1 cellular context compared by ENCODE assay signal in genomic region chr19:49869009-49869483, GRCh38.
A peak's percentile ranks its signal among the peaks of the same experiment; 100 is the strongest.
TF ChIP-seq lines count a peak whose summit lies in the region.

No MANE protein-coding gene starts in this region.

TF ChIP-seq in HepG2, 621 proteins besides CTCF, POLR2A, EP300 and RAD21 (continued from another document):
- TF ChIP-seq HMG20B (CRISPR knock-in tag; conservative IDR thresholded peaks at IDR 0.05) (no peak), SRSF4 (IDR thresholded peaks at IDR 0.05; ENCODE audit: low read depth, low read length, poor library complexity, severe bottlenecking) (no peak), WIZ (CRISPR knock-in tag; IDR thresholded peaks at IDR 0.05) (no peak), RXRB (CRISPR knock-in tag; IDR thresholded peaks at IDR 0.05; ENCODE audit: borderline replicate concordance) (no peak), AGO1 (IDR thresholded peaks at IDR 0.05; ENCODE audit: low read depth, low read length, poor library complexity, severe bottlenecking) (peak; percentile 88), DNMT3B (CRISPR knock-in tag; conservative IDR thresholded peaks at IDR 0.05) (no peak), ZNF552 (CRISPR knock-in tag; IDR thresholded peaks at IDR 0.05; ENCODE audit: borderline replicate concordance) (no peak), AGO2 (optimal IDR thresholded peaks at IDR 0.05; ENCODE audit: low read depth, low read length) (peak; percentile 69), PAX8 (CRISPR knock-in tag; IDR thresholded peaks at IDR 0.05; ENCODE audit: borderline replicate concordance) (no peak), ERF (CRISPR knock-in tag; IDR thresholded peaks at IDR 0.05) (0 out of 2 replicates have a peak, but pooled peaks have one; percentile 8), ZNF546 (CRISPR knock-in tag; conservative IDR thresholded peaks at IDR 0.05) (no peak), HMGA1 (CRISPR knock-in tag; conservative IDR thresholded peaks at IDR 0.05) (no peak), ZNF230 (CRISPR knock-in tag; IDR thresholded peaks at IDR 0.05) (no peak), NPAS2 (CRISPR knock-in tag; IDR thresholded peaks at IDR 0.05; ENCODE audit: borderline replicate concordance) (no peak), CCDC6 (CRISPR knock-in tag; IDR thresholded peaks at IDR 0.05) (no peak), ZFP91 (CRISPR knock-in tag; IDR thresholded peaks at IDR 0.05; ENCODE audit: borderline replicate concordance) (peak; percentile 100), KDM3A (CRISPR knock-in tag; IDR thresholded peaks at IDR 0.05; ENCODE audit: low read depth) (no peak), ELF3 (CRISPR knock-in tag; IDR thresholded peaks at IDR 0.05) (no peak), PRDM10 (CRISPR knock-in tag; IDR thresholded peaks at IDR 0.05; ENCODE audit: low read depth) (peak; percentile 87), SUZ12 (IDR thresholded peaks at IDR 0.05; ENCODE audit: low read depth, low read length) (no peak), BHLHE40 (IDR thresholded peaks at IDR 0.05; ENCODE audit: low read length) (no peak), ZNF251 (CRISPR knock-in tag; IDR thresholded peaks at IDR 0.05) (no peak), PAWR (CRISPR knock-in tag; IDR thresholded peaks at IDR 0.05; ENCODE audit: borderline replicate concordance) (no peak), FOXK1 (CRISPR knock-in tag; IDR thresholded peaks at IDR 0.05; ENCODE audit: borderline replicate concordance, low read depth) (no peak), EZH2 (conservative IDR thresholded peaks at IDR 0.05; ENCODE audit: low read depth, low read length) (no peak), SP4 (CRISPR knock-in tag; IDR thresholded peaks at IDR 0.05) (no peak; the same call in 1 of the 2 replicates), PCBP1 (IDR thresholded peaks at IDR 0.05; ENCODE audit: borderline replicate concordance, low read depth, low read length) (0 out of 2 replicates have a peak, but pooled peaks have one; percentile 23), HOXA7 (CRISPR knock-in tag; IDR thresholded peaks at IDR 0.05) (no peak), CREM (IDR thresholded peaks at IDR 0.05) (no peak), CREM (CRISPR knock-in tag; IDR thresholded peaks at IDR 0.05) (no peak), ZNF124 (CRISPR knock-in tag; IDR thresholded peaks at IDR 0.05) (no peak), ZMYM2 (CRISPR knock-in tag; IDR thresholded peaks at IDR 0.05) (no peak), ZFX (CRISPR knock-in tag; IDR thresholded peaks at IDR 0.05; ENCODE audit: low read depth) (no peak), SMARCE1 (IDR thresholded peaks at IDR 0.05; ENCODE audit: borderline replicate concordance) (no peak), ZNF513 (CRISPR knock-in tag; conservative IDR thresholded peaks at IDR 0.05) (no peak), PITX1 (CRISPR knock-in tag; IDR thresholded peaks at IDR 0.05) (no peak), SP5 (CRISPR knock-in tag; IDR thresholded peaks at IDR 0.05; ENCODE audit: borderline replicate concordance, low read depth) (no peak)
- TF ChIP-seq, protein P1, sequence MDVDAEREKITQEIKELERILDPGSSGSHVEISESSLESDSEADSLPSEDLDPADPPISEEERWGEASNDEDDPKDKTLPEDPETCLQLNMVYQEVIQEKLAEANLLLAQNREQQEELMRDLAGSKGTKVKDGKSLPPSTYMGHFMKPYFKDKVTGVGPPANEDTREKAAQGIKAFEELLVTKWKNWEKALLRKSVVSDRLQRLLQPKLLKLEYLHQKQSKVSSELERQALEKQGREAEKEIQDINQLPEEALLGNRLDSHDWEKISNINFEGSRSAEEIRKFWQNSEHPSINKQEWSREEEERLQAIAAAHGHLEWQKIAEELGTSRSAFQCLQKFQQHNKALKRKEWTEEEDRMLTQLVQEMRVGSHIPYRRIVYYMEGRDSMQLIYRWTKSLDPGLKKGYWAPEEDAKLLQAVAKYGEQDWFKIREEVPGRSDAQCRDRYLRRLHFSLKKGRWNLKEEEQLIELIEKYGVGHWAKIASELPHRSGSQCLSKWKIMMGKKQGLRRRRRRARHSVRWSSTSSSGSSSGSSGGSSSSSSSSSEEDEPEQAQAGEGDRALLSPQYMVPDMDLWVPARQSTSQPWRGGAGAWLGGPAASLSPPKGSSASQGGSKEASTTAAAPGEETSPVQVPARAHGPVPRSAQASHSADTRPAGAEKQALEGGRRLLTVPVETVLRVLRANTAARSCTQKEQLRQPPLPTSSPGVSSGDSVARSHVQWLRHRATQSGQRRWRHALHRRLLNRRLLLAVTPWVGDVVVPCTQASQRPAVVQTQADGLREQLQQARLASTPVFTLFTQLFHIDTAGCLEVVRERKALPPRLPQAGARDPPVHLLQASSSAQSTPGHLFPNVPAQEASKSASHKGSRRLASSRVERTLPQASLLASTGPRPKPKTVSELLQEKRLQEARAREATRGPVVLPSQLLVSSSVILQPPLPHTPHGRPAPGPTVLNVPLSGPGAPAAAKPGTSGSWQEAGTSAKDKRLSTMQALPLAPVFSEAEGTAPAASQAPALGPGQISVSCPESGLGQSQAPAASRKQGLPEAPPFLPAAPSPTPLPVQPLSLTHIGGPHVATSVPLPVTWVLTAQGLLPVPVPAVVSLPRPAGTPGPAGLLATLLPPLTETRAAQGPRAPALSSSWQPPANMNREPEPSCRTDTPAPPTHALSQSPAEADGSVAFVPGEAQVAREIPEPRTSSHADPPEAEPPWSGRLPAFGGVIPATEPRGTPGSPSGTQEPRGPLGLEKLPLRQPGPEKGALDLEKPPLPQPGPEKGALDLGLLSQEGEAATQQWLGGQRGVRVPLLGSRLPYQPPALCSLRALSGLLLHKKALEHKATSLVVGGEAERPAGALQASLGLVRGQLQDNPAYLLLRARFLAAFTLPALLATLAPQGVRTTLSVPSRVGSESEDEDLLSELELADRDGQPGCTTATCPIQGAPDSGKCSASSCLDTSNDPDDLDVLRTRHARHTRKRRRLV (CRISPR knock-in tag; IDR thresholded peaks at IDR 0.05): no peak
- TF ChIP-seq, protein P2, sequence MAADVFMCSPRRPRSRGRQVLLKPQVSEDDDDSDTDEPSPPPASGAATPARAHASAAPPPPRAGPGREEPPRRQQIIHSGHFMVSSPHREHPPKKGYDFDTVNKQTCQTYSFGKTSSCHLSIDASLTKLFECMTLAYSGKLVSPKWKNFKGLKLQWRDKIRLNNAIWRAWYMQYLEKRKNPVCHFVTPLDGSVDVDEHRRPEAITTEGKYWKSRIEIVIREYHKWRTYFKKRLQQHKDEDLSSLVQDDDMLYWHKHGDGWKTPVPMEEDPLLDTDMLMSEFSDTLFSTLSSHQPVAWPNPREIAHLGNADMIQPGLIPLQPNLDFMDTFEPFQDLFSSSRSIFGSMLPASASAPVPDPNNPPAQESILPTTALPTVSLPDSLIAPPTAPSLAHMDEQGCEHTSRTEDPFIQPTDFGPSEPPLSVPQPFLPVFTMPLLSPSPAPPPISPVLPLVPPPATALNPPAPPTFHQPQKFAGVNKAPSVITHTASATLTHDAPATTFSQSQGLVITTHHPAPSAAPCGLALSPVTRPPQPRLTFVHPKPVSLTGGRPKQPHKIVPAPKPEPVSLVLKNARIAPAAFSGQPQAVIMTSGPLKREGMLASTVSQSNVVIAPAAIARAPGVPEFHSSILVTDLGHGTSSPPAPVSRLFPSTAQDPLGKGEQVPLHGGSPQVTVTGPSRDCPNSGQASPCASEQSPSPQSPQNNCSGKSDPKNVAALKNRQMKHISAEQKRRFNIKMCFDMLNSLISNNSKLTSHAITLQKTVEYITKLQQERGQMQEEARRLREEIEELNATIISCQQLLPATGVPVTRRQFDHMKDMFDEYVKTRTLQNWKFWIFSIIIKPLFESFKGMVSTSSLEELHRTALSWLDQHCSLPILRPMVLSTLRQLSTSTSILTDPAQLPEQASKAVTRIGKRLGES (CRISPR knock-in tag; IDR thresholded peaks at IDR 0.05; ENCODE audit: borderline replicate concordance): no peak
